Comparison of ENCODE assay signal across 8 cellular contexts in the genomic region with DNA sequence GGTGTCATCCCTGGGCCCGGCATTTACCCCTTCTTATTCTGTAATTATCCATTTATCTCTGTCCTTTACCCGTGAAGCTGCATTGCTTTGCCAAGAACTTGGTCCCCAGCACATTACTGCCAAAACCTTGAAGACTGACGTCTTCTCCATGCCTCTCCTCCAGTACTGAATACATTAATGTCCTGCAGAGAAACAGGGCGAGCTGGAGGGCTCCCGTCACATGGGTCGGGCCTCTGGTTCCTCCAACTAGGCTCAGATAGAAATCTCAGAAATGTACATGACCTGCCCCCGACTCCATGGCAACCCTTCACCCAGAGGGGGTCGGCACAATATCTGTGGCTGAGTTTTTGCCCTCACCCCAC. TPM values are rescaled to one million over a fixed set of nuclear protein-coding genes. Genes with fewer than 3 reads are reported as not detected.
DNase-seq lines count a peak whose midpoint lies in the region; ATAC-seq and TF ChIP-seq lines count a peak whose summit lies in the region.

No MANE protein-coding gene starts in this region.

- H3K4me3 ChIP-seq in astrocyte of the spinal cord (ENCODE audit: low read depth, low read length) (peak overlapping the region; percentile 58), testis (peak overlapping the region; percentile 46 to 65)

- in situ Hi-C loops in astrocyte of the spinal cord (cut with HindIII; ENCODE audit: low sequenced_read_pairs), result no loop called here

- intact Hi-C loops in testis (cut with DNase I; ENCODE audit: low total_unique reads), result no loop called here

- ATAC-seq in GM18517 (IDR thresholded peaks at IDR 0.05; ENCODE audit: unreplicated experiment), result no peak
- ATAC-seq in HG02642 (IDR thresholded peaks at IDR 0.05; ENCODE audit: poor library complexity, unreplicated experiment), result no peak

- H3K36me3 ChIP-seq in testis (ENCODE audit: low read depth, missing control alignments), result no peaks in the 10 kb centered on the region

- H3K4me1 ChIP-seq in testis, result no peaks in the 10 kb centered on the region

- peak; percentile 43 for DNase-seq in NCI-H82 (lab: John Stamatoyannopoulos, UW)
- no peak for DNase-seq in NCI-H82 treated with DMSO at 0.1 percent for 48 hours (lab: John Stamatoyannopoulos, UW; ENCODE audit: unreplicated experiment)
- DNase-seq in astrocyte of the spinal cord (ENCODE audit: low read depth, low spot score), result no peak
- DNase-seq in left kidney (ENCODE audit: low read depth, low spot score), result peak; percentile 55
- DNase-seq in testis, result peak; percentile 19
- DNase-seq in NCI-H146 (lab: John Stamatoyannopoulos, UW), result no peak

- H3K9me3 ChIP-seq in testis, result no peaks in the 10 kb centered on the region

- no peaks in the 10 kb centered on the region for H3K27me3 ChIP-seq in testis

- 3 to 8% methylated on average over 6 to 8 of the region's 8 CpGs for WGBS in testis, 2 donors

- no peak for TF ChIP-seq POLR2A in testis (IDR thresholded peaks at IDR 0.05)

- TF ChIP-seq CTCF in astrocyte of the spinal cord (IDR thresholded peaks at IDR 0.05; ENCODE audit: low read depth, low read length), result no peak
- no peak for TF ChIP-seq CTCF in testis (IDR thresholded peaks at IDR 0.05)

- no peak overlapping the region for H3K27ac ChIP-seq in testis

RNA-seq across cellular contexts. Expression of a gene that starts 0.4 kb away (rescaled TPM):
- total RNA-seq in testis, result 10 to 100 TPM in 1 of 2 donors, 1 to 10 TPM in 1; 7.3 to 13.7 TPM
- polyA plus RNA-seq in testis (ENCODE audit: insufficient read depth, low read depth, low replicate concordance), result 16.0 TPM

RNA-seq across cellular contexts. Expression of a gene that starts 11.7 kb away (rescaled TPM):
- 10 to 100 TPM; 26.0 to 27.6 TPM for total RNA-seq in testis
- polyA plus RNA-seq in testis (ENCODE audit: insufficient read depth, low read depth, low replicate concordance), result 30.3 TPM

RNA-seq across cellular contexts. Expression of a gene that starts 12.0 kb away (rescaled TPM):
- 100 to 1,000 TPM; 125 to 168 TPM for total RNA-seq in testis
- 218 TPM for polyA plus RNA-seq in testis (ENCODE audit: insufficient read depth, low read depth, low replicate concordance)

Comparison
In these comparisons a context has a peak if more than half of its experiments do, and no peak if none do; other contexts are left out.
1. DNase-seq: peak in NCI-H82 (single experiment), left kidney (single experiment) and testis (single experiment); none in NCI-H82 treated with DMSO at 0.1 percent for 48 hours (single experiment), astrocyte of the spinal cord (single experiment) and NCI-H146 (single experiment).